1 cellular context compared by ENCODE assay signal in genomic region chr12:949337-950099, GRCh38.
A peak's percentile ranks its signal among the peaks of the same experiment; 100 is the strongest.
TF ChIP-seq lines count a peak whose summit lies in the region.

RAD52 (minus strand) TSS chr12:949694; CDS start chr12:933058, 16,636 bp downstream.

TF ChIP-seq in HepG2, 621 proteins besides CTCF, POLR2A, EP300 and RAD21 (continued from another document and continues in another):
- TF ChIP-seq ZHX2 (IDR thresholded peaks at IDR 0.05; ENCODE audit: low read depth): no peak
- TF ChIP-seq ZHX2 (CRISPR knock-in tag; IDR thresholded peaks at IDR 0.05; ENCODE audit: borderline replicate concordance): no peak
- no peak for TF ChIP-seq BHLHE40 (IDR thresholded peaks at IDR 0.05; ENCODE audit: low read length)
- peak; percentile 91; the same call in 1 of the 2 replicates for TF ChIP-seq THAP9 (CRISPR knock-in tag; IDR thresholded peaks at IDR 0.05; ENCODE audit: borderline replicate concordance)
- peak; percentile 9 for TF ChIP-seq IKZF4 (CRISPR knock-in tag; IDR thresholded peaks at IDR 0.05; ENCODE audit: borderline replicate concordance, low read depth, not compliant biosample characterization)
- peak; percentile 70 for TF ChIP-seq AHDC1 (CRISPR knock-in tag; IDR thresholded peaks at IDR 0.05; ENCODE audit: borderline replicate concordance)
- TF ChIP-seq CBX1 (IDR thresholded peaks at IDR 0.05; ENCODE audit: low read depth): no peak
- no peak for TF ChIP-seq ZUFSP (CRISPR knock-in tag; IDR thresholded peaks at IDR 0.05; ENCODE audit: borderline replicate concordance)
- no peak; the same call in 1 of the 2 replicates for TF ChIP-seq HMGXB3 (CRISPR knock-in tag; IDR thresholded peaks at IDR 0.05; ENCODE audit: borderline replicate concordance)
- TF ChIP-seq KDM2A (CRISPR knock-in tag; IDR thresholded peaks at IDR 0.05; ENCODE audit: borderline replicate concordance, low read depth): peak; percentile 91
- no peak; the same call in 1 of the 2 replicates for TF ChIP-seq ZNF512B (CRISPR knock-in tag; IDR thresholded peaks at IDR 0.05; ENCODE audit: borderline replicate concordance)
- peak; percentile 76; the same call in 1 of the 2 replicates for TF ChIP-seq ZNF547 (CRISPR knock-in tag; IDR thresholded peaks at IDR 0.05)
- TF ChIP-seq ZSCAN31 (CRISPR knock-in tag; IDR thresholded peaks at IDR 0.05; ENCODE audit: low read depth): peak; percentile 54; the same call in 1 of the 2 replicates
- no peak for TF ChIP-seq ATAD3A (CRISPR knock-in tag; IDR thresholded peaks at IDR 0.05)
- TF ChIP-seq ZNF704 (CRISPR knock-in tag; IDR thresholded peaks at IDR 0.05; ENCODE audit: borderline replicate concordance): no peak
- no peak for TF ChIP-seq RORA (CRISPR knock-in tag; IDR thresholded peaks at IDR 0.05)
- TF ChIP-seq ZNF737 (CRISPR knock-in tag; IDR thresholded peaks at IDR 0.05; ENCODE audit: borderline replicate concordance): no peak
- TF ChIP-seq GMEB2 (CRISPR knock-in tag; IDR thresholded peaks at IDR 0.05; ENCODE audit: low read depth): peak; percentile 45; the same call in 1 of the 2 replicates
- no peak for TF ChIP-seq ZNF724P (CRISPR knock-in tag; IDR thresholded peaks at IDR 0.05; ENCODE audit: borderline replicate concordance)
